12 cellular contexts compared by ENCODE assay signal in the genomic region with DNA sequence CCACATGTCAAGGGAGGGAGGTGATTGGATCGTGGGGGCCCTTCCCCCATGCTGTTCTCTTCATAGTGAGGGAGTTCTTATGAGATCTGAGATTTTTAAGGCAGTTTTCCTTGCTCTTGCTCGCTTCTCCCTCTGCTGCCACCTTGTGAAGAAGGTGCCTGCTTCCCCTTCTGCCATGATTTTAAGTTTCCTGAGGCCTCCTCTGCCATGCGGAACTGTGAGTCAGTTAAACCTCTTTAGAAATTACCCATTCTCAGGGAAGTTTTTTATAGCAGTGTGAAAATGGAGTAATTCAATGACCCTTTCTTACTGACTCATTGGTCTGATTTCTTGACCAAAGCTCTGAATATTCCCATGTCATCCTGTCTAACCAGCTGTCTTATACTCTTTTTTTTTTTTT.
A peak's percentile ranks its signal among the peaks of the same experiment; 100 is the strongest.
DNase-seq lines count a peak whose midpoint lies in the region; ATAC-seq and TF ChIP-seq lines count a peak whose summit lies in the region.
"Had no signal": no experiment of that assay in that cellular context is flagged by ENCODE, and none has a peak within 500 bp of the region (broad histone marks: within the 10 kb centered on the region; RNA-seq: fewer than 3 reads in every experiment).

No MANE protein-coding gene starts in this region.

- CTCF ChIA-PET in activated CD8-positive, alpha-beta memory T cell treated with anti-CD3 and anti-CD28 coated beads, Interleukin-2, amount 10 ng/mL, durations not matched to agents 7 days and 5 days (lab: Charles Lee) = interaction anchor here (0.6 to 1.2 kb wide), 2 partner anchors 9 to 947 kb away, joined by 3 to 4 read pairs; no protein-coding TSS in a partner anchor

- H3K9me3 Mint-ChIP-seq in activated CD8-positive, alpha-beta memory T cell treated with anti-CD3 and anti-CD28 coated beads, Interleukin-2, amount 10 ng/mL, durations not matched to agents 7 days and 5 days (ENCODE audit: low read depth) = no peaks in the 10 kb centered on the region

- H3K4me3 Mint-ChIP-seq in activated CD8-positive, alpha-beta memory T cell treated with anti-CD3 and anti-CD28 coated beads, Interleukin-2, amount 10 ng/mL, durations not matched to agents 7 days and 5 days = no peak overlapping the region
- H3K4me3 Mint-ChIP-seq: activated naive CD8-positive, alpha-beta T cell had no signal

- H3K27ac ChIP-seq in cardiac muscle cell = peak overlapping the region; percentile 45

- no peak overlapping the region for H3K27ac Mint-ChIP-seq in activated CD8-positive, alpha-beta memory T cell treated with anti-CD3 and anti-CD28 coated beads, Interleukin-2, amount 10 ng/mL, durations not matched to agents 7 days and 5 days
- H3K27ac Mint-ChIP-seq: activated naive CD8-positive, alpha-beta T cell had no signal

- intact Hi-C loops in left ventricle myocardium superior (cut with micrococcal nuclease) = no loop called here

- DNase-seq in cardiac muscle cell (ENCODE audit: low read depth in 1 of 2, low spot score in 1 of 2) = peak; percentile 3 to 49
- no peak for DNase-seq in left ventricle myocardium superior
- DNase-seq in SK-N-DZ (ENCODE audit: low spot score) = peak; percentile 9
- peak; percentile 12 for DNase-seq in fibroblast of the conjunctiva (ENCODE audit: low read depth)
- no peak for DNase-seq in activated CD8-positive, alpha-beta memory T cell treated with anti-CD3 and anti-CD28 coated beads, Interleukin-2, amount 10 ng/mL, durations not matched to agents 7 days and 5 days
- DNase-seq in activated CD4-positive, alpha-beta T cell treated with anti-CD3 and anti-CD28 coated beads for 48 hours = no peak
- DNase-seq: C1 segment of cervical spinal cord, NCI-H1436 treated with DMSO at 0.1 percent for 48 hours, T-helper 9 cell had no signal

- no peaks in the 10 kb centered on the region for H3K27me3 ChIP-seq in cardiac muscle cell

- peak; percentile 27 for TF ChIP-seq CTCF in cardiac muscle cell (IDR thresholded peaks at IDR 0.05; ENCODE audit: low read depth, low read length)

- H3K36me3 Mint-ChIP-seq in activated CD8-positive, alpha-beta memory T cell treated with anti-CD3 and anti-CD28 coated beads, Interleukin-2, amount 10 ng/mL, durations not matched to agents 7 days and 5 days = no peaks in the 10 kb centered on the region

- no peaks in the 10 kb centered on the region for H3K9me3 ChIP-seq in cardiac muscle cell (ENCODE audit: low read depth)

- no peaks in the 10 kb centered on the region for H3K27me3 Mint-ChIP-seq in activated CD8-positive, alpha-beta memory T cell treated with anti-CD3 and anti-CD28 coated beads, Interleukin-2, amount 10 ng/mL, durations not matched to agents 7 days and 5 days
- H3K27me3 Mint-ChIP-seq: activated naive CD8-positive, alpha-beta T cell had no signal

- H3K4me3 ChIP-seq in cardiac muscle cell = no peak overlapping the region

- H3K4me1 ChIP-seq in cardiac muscle cell (ENCODE audit: low read depth) = peaks cover 14% of the 10 kb centered on the region

- ATAC-seq in left ventricle myocardium superior (no peak), HG03108 (IDR thresholded peaks at IDR 0.05; ENCODE audit: unreplicated experiment) (no peak), HG02798 (IDR thresholded peaks at IDR 0.05; ENCODE audit: poor library complexity, unreplicated experiment) (no peak)
- no peak for ATAC-seq in activated CD8-positive, alpha-beta memory T cell treated with anti-CD3 and anti-CD28 coated beads, Interleukin-2, amount 10 ng/mL, durations not matched to agents 7 days and 5 days

- H3K36me3 ChIP-seq in cardiac muscle cell = no peaks in the 10 kb centered on the region

- H3K4me1 Mint-ChIP-seq in activated CD8-positive, alpha-beta memory T cell treated with anti-CD3 and anti-CD28 coated beads, Interleukin-2, amount 10 ng/mL, durations not matched to agents 7 days and 5 days = peaks cover 6% of the 10 kb centered on the region

Comparison
In these comparisons a context has a peak if more than half of its experiments do, and no peak if none do; other contexts are left out.
1. DNase-seq: peak in cardiac muscle cell (2 of 2), SK-N-DZ (single experiment) and fibroblast of the conjunctiva (single experiment); none in left ventricle myocardium superior (single experiment), activated CD8-positive, alpha-beta memory T cell treated with anti-CD3 and anti-CD28 coated beads, Interleukin-2, amount 10 ng/mL, durations not matched to agents 7 days and 5 days (single experiment) and activated CD4-positive, alpha-beta T cell treated with anti-CD3 and anti-CD28 coated beads for 48 hours (single experiment).